In the genomic region with DNA sequence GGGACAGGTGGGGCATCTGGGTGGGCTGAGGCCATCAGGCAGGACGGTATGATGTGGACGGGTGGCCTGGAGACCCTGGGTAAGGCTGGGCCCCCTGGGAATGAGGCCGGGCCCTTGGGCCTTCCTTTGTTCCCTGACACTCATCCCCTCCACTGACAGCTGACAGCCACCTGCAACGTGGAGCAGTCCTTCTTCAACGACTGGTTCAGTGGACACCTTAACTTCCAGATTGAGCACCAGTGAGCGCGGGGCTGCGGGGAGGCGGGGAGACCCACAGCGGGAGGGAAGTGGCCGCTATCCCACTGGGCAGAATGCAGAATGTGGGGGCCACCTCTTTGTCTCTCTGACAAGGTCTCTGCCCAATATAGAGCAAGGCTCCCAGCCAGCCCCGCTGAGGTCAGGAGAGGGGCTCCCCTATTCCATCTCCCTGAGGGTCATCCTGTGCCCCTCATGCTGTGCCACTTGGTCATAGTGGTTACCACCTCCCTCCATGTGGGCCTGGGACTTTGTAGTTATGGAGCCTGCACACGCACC, we compare ENCODE assay signal across 25 cellular contexts. TPM values are rescaled to one million over a fixed set of nuclear protein-coding genes. Genes with fewer than 3 reads are reported as not detected.
"Had no signal": no experiment of that assay in that cellular context is flagged by ENCODE, and none has a peak within 500 bp of the region (broad histone marks: within the 10 kb centered on the region; RNA-seq: fewer than 3 reads in every experiment).

No MANE protein-coding gene starts in this region.

- H3K9me3 ChIP-seq: gastrocnemius medialis, ovary, psoas muscle, right lobe of liver, suprapubic skin, vagina had no signal

- H3K4me1 Mint-ChIP-seq: naive thymus-derived CD4-positive, alpha-beta T cell; nephron had no signal

- H3K4me3 Mint-ChIP-seq: effector memory CD8-positive, alpha-beta T cell; naive thymus-derived CD4-positive, alpha-beta T cell; nephron; neural progenitor cell; stimulated activated naive CD8-positive, alpha-beta T cell treated with anti-CD3 and anti-CD28 coated beads, Interleukin-15, amount 100 ng/mL, for 72 hours had no signal

- H3K4me1 ChIP-seq: gastrocnemius medialis, neural progenitor cell, psoas muscle, right lobe of liver had no signal

- H3K27me3 ChIP-seq: gastrocnemius medialis, hepatocyte, neural progenitor cell, ovary, right lobe of liver, suprapubic skin, vagina had no signal

- H3K36me3 ChIP-seq: gastrocnemius medialis, neural progenitor cell, ovary had no signal

- DNase-seq: cortex of kidney; effector memory CD8-positive, alpha-beta T cell; foreskin fibroblast; gastrocnemius medialis; head of caudate nucleus; kidney; mesendoderm; midbrain; naive thymus-derived CD4-positive, alpha-beta T cell; nucleus accumbens; ovary; psoas muscle; right lobe of liver; small intestine; stimulated activated CD4-positive, alpha-beta T cell treated with anti-CD3 and anti-CD28 coated beads, Interleukin-15, amount 100 ng/mL, for 24 hours; stimulated activated CD4-positive, alpha-beta T cell treated with anti-CD3 and anti-CD28 coated beads, Interleukin-2, amount 100 ng/mL, for 48 hours; stimulated activated naive CD4-positive, alpha-beta T cell; stimulated activated naive CD8-positive, alpha-beta T cell treated with anti-CD3 and anti-CD28 coated beads, Interleukin-15, amount 100 ng/mL, for 72 hours; trophoblast cell had no signal

- H3K27me3 Mint-ChIP-seq: effector memory CD8-positive, alpha-beta T cell; naive thymus-derived CD4-positive, alpha-beta T cell; stimulated activated naive CD8-positive, alpha-beta T cell treated with anti-CD3 and anti-CD28 coated beads, Interleukin-15, amount 100 ng/mL, for 72 hours had no signal

- H3K9me3 Mint-ChIP-seq: effector memory CD8-positive, alpha-beta T cell; naive thymus-derived CD4-positive, alpha-beta T cell; nephron; neural progenitor cell; stimulated activated naive CD8-positive, alpha-beta T cell treated with anti-CD3 and anti-CD28 coated beads, Interleukin-15, amount 100 ng/mL, for 72 hours had no signal

- H3K27ac ChIP-seq: gastrocnemius medialis, hepatocyte, neural progenitor cell, ovary, psoas muscle, right lobe of liver, suprapubic skin, vagina had no signal

- H3K4me3 ChIP-seq: gastrocnemius medialis, hepatocyte, neural progenitor cell, ovary, psoas muscle, right lobe of liver, suprapubic skin, vagina had no signal

- ATAC-seq: effector memory CD8-positive, alpha-beta T cell; gastrocnemius medialis; left lobe of liver; naive thymus-derived CD4-positive, alpha-beta T cell; psoas muscle; right lobe of liver; stimulated activated naive CD8-positive, alpha-beta T cell treated with anti-CD3 and anti-CD28 coated beads, Interleukin-15, amount 100 ng/mL, for 72 hours had no signal

RNA-seq across cellular contexts. Expression of gene RAB3IL1, which starts 53.8 kb away (rescaled TPM):
- polyA plus RNA-seq: naive thymus-derived CD4-positive, alpha-beta T cell had no signal
